1 cellular context compared by ENCODE assay signal in the genomic region with DNA sequence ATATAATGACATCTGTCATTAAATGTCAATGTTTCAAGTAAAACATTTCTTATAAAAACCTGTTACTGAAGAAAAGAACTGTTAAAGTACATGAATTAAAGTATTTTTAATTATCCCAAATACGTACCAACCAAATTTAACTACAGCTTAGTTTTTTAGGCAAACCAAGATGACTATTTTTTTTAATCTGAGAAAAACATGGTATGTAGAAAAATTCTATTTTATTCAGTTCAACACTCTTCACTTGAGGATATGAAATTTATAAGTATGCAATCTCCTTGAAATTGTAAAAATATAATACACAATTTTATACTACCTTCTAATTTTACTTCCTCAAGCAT.
TF ChIP-seq lines count a peak whose summit lies in the region.

No MANE protein-coding gene starts in this region.

TF ChIP-seq in GM23338, 12 proteins besides CTCF, POLR2A, EP300 and RAD21 (continued from another document):
- no peak for TF ChIP-seq POLR2AphosphoS5 (IDR thresholded peaks at IDR 0.05; ENCODE audit: low read depth)
- no peak for TF ChIP-seq CREB1 (CRISPR knock-in tag; IDR thresholded peaks at IDR 0.05; ENCODE audit: low read depth)
- TF ChIP-seq JUNB (IDR thresholded peaks at IDR 0.05; ENCODE audit: unreplicated experiment): no peak
- TF ChIP-seq, protein P1, sequence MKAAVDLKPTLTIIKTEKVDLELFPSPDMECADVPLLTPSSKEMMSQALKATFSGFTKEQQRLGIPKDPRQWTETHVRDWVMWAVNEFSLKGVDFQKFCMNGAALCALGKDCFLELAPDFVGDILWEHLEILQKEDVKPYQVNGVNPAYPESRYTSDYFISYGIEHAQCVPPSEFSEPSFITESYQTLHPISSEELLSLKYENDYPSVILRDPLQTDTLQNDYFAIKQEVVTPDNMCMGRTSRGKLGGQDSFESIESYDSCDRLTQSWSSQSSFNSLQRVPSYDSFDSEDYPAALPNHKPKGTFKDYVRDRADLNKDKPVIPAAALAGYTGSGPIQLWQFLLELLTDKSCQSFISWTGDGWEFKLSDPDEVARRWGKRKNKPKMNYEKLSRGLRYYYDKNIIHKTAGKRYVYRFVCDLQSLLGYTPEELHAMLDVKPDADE (IDR thresholded peaks at IDR 0.05): no peak
- no peak for TF ChIP-seq ZNF114 (CRISPR knock-in tag; IDR thresholded peaks at IDR 0.05)
- TF ChIP-seq, protein P2, sequence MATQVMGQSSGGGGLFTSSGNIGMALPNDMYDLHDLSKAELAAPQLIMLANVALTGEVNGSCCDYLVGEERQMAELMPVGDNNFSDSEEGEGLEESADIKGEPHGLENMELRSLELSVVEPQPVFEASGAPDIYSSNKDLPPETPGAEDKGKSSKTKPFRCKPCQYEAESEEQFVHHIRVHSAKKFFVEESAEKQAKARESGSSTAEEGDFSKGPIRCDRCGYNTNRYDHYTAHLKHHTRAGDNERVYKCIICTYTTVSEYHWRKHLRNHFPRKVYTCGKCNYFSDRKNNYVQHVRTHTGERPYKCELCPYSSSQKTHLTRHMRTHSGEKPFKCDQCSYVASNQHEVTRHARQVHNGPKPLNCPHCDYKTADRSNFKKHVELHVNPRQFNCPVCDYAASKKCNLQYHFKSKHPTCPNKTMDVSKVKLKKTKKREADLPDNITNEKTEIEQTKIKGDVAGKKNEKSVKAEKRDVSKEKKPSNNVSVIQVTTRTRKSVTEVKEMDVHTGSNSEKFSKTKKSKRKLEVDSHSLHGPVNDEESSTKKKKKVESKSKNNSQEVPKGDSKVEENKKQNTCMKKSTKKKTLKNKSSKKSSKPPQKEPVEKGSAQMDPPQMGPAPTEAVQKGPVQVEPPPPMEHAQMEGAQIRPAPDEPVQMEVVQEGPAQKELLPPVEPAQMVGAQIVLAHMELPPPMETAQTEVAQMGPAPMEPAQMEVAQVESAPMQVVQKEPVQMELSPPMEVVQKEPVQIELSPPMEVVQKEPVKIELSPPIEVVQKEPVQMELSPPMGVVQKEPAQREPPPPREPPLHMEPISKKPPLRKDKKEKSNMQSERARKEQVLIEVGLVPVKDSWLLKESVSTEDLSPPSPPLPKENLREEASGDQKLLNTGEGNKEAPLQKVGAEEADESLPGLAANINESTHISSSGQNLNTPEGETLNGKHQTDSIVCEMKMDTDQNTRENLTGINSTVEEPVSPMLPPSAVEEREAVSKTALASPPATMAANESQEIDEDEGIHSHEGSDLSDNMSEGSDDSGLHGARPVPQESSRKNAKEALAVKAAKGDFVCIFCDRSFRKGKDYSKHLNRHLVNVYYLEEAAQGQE (IDR thresholded peaks at IDR 0.05; ENCODE audit: unreplicated experiment): no peak
